Comparison of ENCODE assay signal across 1 cellular context in genomic region chr6:158999669-159000403, GRCh38.
TF ChIP-seq lines count a peak whose summit lies in the region.

Gene RSPH3, minus strand, starts transcription at chr6:159000202. Its CDS starts 652 bp downstream, at chr6:158999550.

TF ChIP-seq in K562, 482 proteins besides CTCF, POLR2A, EP300 and RAD21 (continued from another document and continues in another):
- TF ChIP-seq E2F8 (IDR thresholded peaks at IDR 0.05; ENCODE audit: low read depth, partially characterized antibody), result peak; percentile 99
- peak; percentile 84 for TF ChIP-seq RNF2 (IDR thresholded peaks at IDR 0.05)
- TF ChIP-seq ZNF589 (CRISPR knock-in tag; IDR thresholded peaks at IDR 0.05; ENCODE audit: low read depth), result 0 out of 2 replicates have a peak, but pooled peaks have one; percentile 57
- TF ChIP-seq ZFP91 (CRISPR knock-in tag; IDR thresholded peaks at IDR 0.05), result peak; percentile 75; the same call in 1 of the 2 replicates
- peak; percentile 63 for TF ChIP-seq ARID1B (IDR thresholded peaks at IDR 0.05)
- peak; percentile 84 for TF ChIP-seq ZNF830 (CRISPR knock-in tag; IDR thresholded peaks at IDR 0.05)
- TF ChIP-seq PHF8 (IDR thresholded peaks at IDR 0.05; ENCODE audit: borderline replicate concordance, low read length), result peak; percentile 98
- peak; percentile 88 for TF ChIP-seq CXXC5 (CRISPR knock-in tag; IDR thresholded peaks at IDR 0.05)
- no peak for TF ChIP-seq SREBF2 (CRISPR knock-in tag; IDR thresholded peaks at IDR 0.05)
- TF ChIP-seq ZSCAN29 (IDR thresholded peaks at IDR 0.05), result 0 out of 2 replicates have a peak, but pooled peaks have one; percentile 48
- TF ChIP-seq E2F5 (CRISPR knock-in tag; IDR thresholded peaks at IDR 0.05), result peak; percentile 94
- no peak for TF ChIP-seq DDX20 (tag; IDR thresholded peaks at IDR 0.05; ENCODE audit: low read depth)
- peak; percentile 41; the same call in 1 of the 2 replicates for TF ChIP-seq KLF13 (tag; IDR thresholded peaks at IDR 0.05; ENCODE audit: borderline replicate concordance, low read depth)
- TF ChIP-seq MBD2 (IDR thresholded peaks at IDR 0.05; ENCODE audit: borderline replicate concordance, low read depth), result peak; percentile 77
- TF ChIP-seq ZNF511 (CRISPR knock-in tag; IDR thresholded peaks at IDR 0.05), result peak; percentile 69; the same call in 1 of the 2 replicates
- peak; percentile 57; the same call in 1 of the 2 replicates for TF ChIP-seq E2F4 (CRISPR knock-in tag; IDR thresholded peaks at IDR 0.05; ENCODE audit: low read depth)
- TF ChIP-seq NFE2 (IDR thresholded peaks at IDR 0.05; ENCODE audit: low read depth), result peak; percentile 22
- TF ChIP-seq ID3 (CRISPR knock-in tag; IDR thresholded peaks at IDR 0.05), result no peak
- peak; percentile 87 for TF ChIP-seq ID3 (tag; IDR thresholded peaks at IDR 0.05)
- peak; percentile 17 for TF ChIP-seq PRDM10 (IDR thresholded peaks at IDR 0.05; ENCODE audit: partially characterized antibody)
- peak; percentile 88 for TF ChIP-seq POLR2H (tag; IDR thresholded peaks at IDR 0.05; ENCODE audit: low read depth)
- peak; percentile 36 to 77; a peak in 2 of 4 replicates for TF ChIP-seq MLLT1 (IDR thresholded peaks at IDR 0.05)
- peak; percentile 87; the same call in 1 of the 2 replicates for TF ChIP-seq RB1 (IDR thresholded peaks at IDR 0.05; ENCODE audit: low read depth)
- no peak; a peak in 2 of 4 replicates for TF ChIP-seq SIX5 (IDR thresholded peaks at IDR 0.05; ENCODE audit: borderline replicate concordance in 1 of 2, insufficient read depth in 1 of 2, low read depth in 1 of 2, low read length in 2 of 2)
- TF ChIP-seq RBFOX2 (IDR thresholded peaks at IDR 0.05; ENCODE audit: low read depth, low read length), result peak; percentile 99
- TF ChIP-seq CGGBP1 (CRISPR knock-in tag; IDR thresholded peaks at IDR 0.05), result no peak
- TF ChIP-seq BACH1 (tag; IDR thresholded peaks at IDR 0.05), result no peak
- no peak for TF ChIP-seq PRMT5 (CRISPR knock-in tag; IDR thresholded peaks at IDR 0.05)
- TF ChIP-seq ATF7 (IDR thresholded peaks at IDR 0.05), result peak; percentile 88
- TF ChIP-seq EHMT2 (IDR thresholded peaks at IDR 0.05), result peak; percentile 85
- TF ChIP-seq CCNT2 (IDR thresholded peaks at IDR 0.05; ENCODE audit: borderline replicate concordance, extremely low read depth, insufficient read length, low read depth, low read length), result peak; percentile 76
- TF ChIP-seq KDM4B (IDR thresholded peaks at IDR 0.05; ENCODE audit: borderline replicate concordance in 2 of 2, low read depth in 1 of 2), result peak in 1 of 2 experiments; percentile 94; a peak in 1 of 4 replicates
- peak; percentile 99 for TF ChIP-seq ZBTB40 (IDR thresholded peaks at IDR 0.05)
- TF ChIP-seq ZBTB40 (CRISPR knock-in tag; IDR thresholded peaks at IDR 0.05), result no peak
- TF ChIP-seq LCOR (CRISPR knock-in tag; IDR thresholded peaks at IDR 0.05), result peak; percentile 88; the same call in 1 of the 2 replicates
